In the genomic region with DNA sequence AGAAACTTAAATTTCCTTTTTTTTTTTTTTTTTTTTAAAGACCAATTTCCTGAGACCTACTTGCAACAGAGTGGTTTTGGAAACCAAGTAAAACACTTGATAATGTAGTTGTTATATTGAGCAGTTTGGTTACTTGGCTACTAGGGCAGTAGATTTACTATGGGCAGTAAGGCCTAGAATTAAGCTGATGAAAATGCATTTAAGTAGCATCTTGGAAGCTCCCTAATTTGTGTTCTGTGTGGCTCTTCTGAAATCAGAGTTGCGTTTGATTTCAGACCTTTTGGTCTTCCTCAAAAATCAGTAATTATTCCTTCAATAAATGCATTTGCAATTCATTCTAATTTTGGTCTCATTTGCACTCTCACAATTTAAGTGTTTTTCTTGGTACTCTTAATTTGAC, we compare ENCODE assay signal across 8 cellular contexts. TPM values are rescaled to one million over a fixed set of nuclear protein-coding genes. Genes with fewer than 3 reads are reported as not detected.
A peak's percentile ranks its signal among the peaks of the same experiment; 100 is the strongest.
DNase-seq lines count a peak whose midpoint lies in the region; ATAC-seq and TF ChIP-seq lines count a peak whose summit lies in the region.

No MANE protein-coding gene starts in this region.

- peaks cover 24% of the 10 kb centered on the region for H3K27me3 Mint-ChIP-seq in WTC11 (ENCODE audit: low read depth)

- no peak overlapping the region for H3K27ac Mint-ChIP-seq in WTC11

- H3K27ac ChIP-seq in stomach smooth muscle (ENCODE audit: low read length) = peak overlapping the region; percentile 24

- peaks cover 8% of the 10 kb centered on the region for H3K4me1 Mint-ChIP-seq in WTC11

- peaks cover 20% of the 10 kb centered on the region for H3K36me3 Mint-ChIP-seq in WTC11

- no peak for ATAC-seq in WTC11
- no peak for ATAC-seq in HG03439 (IDR thresholded peaks at IDR 0.05; ENCODE audit: unreplicated experiment)
- no peak for ATAC-seq in activated CD4-positive, CD25-positive, alpha-beta regulatory T cell treated with anti-CD3 and anti-CD28 coated beads, Interleukin-2, amount 50 U/mL, for 24 hours

- H3K9me3 ChIP-seq in iPS-18c (ENCODE audit: control insufficient read depth, insufficient read depth, low read length) = no peaks in the 10 kb centered on the region
- no peaks in the 10 kb centered on the region for H3K9me3 ChIP-seq in stomach smooth muscle (ENCODE audit: control insufficient read depth in 2 of 2, low read length in 2 of 2)

- POLR2A ChIA-PET in WTC11 (lab: Charles Lee) = interaction anchor here (0.5 to 1.9 kb wide), 3 partner anchors 53 to 669 kb away, joined by 3 to 11 read pairs (median 3); no protein-coding TSS in a partner anchor

- CTCF ChIA-PET in WTC11 (lab: Charles Lee) = interaction anchor here (0.6 to 1.6 kb wide), 4 partner anchors 15 to 84 kb away, joined by 3 to 6 read pairs (median 4); no protein-coding TSS in a partner anchor

- H3K4me3 ChIP-seq in iPS-18c (ENCODE audit: insufficient read depth, low read depth, low read length) (peak overlapping the region; percentile 86), stomach smooth muscle (ENCODE audit: low read length in 2 of 2) (peak overlapping the region; percentile 85 to 93)

- TF ChIP-seq CTCF in WTC11 (IDR thresholded peaks at IDR 0.05) = no peak

- DNase-seq in NCI-H748 (lab: John Stamatoyannopoulos, UW; ENCODE audit: unreplicated experiment) (peak; percentile 48), NCI-H748 treated with DMSO at 0.1 percent for 48 hours (lab: John Stamatoyannopoulos, UW) (no peak), WTC11 (ENCODE audit: low spot score) (no peak), NCI-H345 (lab: John Stamatoyannopoulos, UW) (no peak)

- peaks cover 6 to 13% of the 10 kb centered on the region in 2 donors for H3K36me3 ChIP-seq in stomach smooth muscle (ENCODE audit: control insufficient read depth in 2 of 2, insufficient read depth in 2 of 2, low read length in 2 of 2)

- H3K27me3 ChIP-seq in stomach smooth muscle (ENCODE audit: control insufficient read depth in 1 of 2, insufficient read depth in 2 of 2, low read length in 2 of 2) = no peaks in the 10 kb centered on the region

- H3K4me3 Mint-ChIP-seq in WTC11 = peak overlapping the region; percentile 78

- H3K9me3 Mint-ChIP-seq in WTC11 = peaks cover 6% of the 10 kb centered on the region

- peaks cover 10% of the 10 kb centered on the region for H3K4me1 ChIP-seq in stomach smooth muscle (ENCODE audit: control insufficient read depth, insufficient read depth, low read length)

- H3K9ac ChIP-seq in stomach smooth muscle (ENCODE audit: low read length in 2 of 2) = peak overlapping the region; percentile 79 to 82

TF ChIP-seq in WTC11, 78 proteins besides CTCF, POLR2A, EP300 and RAD21:
- TF ChIP-seq, protein P1, sequence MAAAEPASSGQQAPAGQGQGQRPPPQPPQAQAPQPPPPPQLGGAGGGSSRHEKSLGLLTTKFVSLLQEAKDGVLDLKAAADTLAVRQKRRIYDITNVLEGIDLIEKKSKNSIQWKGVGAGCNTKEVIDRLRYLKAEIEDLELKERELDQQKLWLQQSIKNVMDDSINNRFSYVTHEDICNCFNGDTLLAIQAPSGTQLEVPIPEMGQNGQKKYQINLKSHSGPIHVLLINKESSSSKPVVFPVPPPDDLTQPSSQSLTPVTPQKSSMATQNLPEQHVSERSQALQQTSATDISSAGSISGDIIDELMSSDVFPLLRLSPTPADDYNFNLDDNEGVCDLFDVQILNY (CRISPR knock-in tag; IDR thresholded peaks at IDR 0.05) = no peak
- TF ChIP-seq ZNF416 (CRISPR knock-in tag; IDR thresholded peaks at IDR 0.05) (no peak), JAZF1 (CRISPR knock-in tag; IDR thresholded peaks at IDR 0.05) (no peak), NR2C2 (CRISPR knock-in tag; IDR thresholded peaks at IDR 0.05) (no peak), SOX15 (CRISPR knock-in tag; IDR thresholded peaks at IDR 0.05) (no peak)
- TF ChIP-seq, protein P2, sequence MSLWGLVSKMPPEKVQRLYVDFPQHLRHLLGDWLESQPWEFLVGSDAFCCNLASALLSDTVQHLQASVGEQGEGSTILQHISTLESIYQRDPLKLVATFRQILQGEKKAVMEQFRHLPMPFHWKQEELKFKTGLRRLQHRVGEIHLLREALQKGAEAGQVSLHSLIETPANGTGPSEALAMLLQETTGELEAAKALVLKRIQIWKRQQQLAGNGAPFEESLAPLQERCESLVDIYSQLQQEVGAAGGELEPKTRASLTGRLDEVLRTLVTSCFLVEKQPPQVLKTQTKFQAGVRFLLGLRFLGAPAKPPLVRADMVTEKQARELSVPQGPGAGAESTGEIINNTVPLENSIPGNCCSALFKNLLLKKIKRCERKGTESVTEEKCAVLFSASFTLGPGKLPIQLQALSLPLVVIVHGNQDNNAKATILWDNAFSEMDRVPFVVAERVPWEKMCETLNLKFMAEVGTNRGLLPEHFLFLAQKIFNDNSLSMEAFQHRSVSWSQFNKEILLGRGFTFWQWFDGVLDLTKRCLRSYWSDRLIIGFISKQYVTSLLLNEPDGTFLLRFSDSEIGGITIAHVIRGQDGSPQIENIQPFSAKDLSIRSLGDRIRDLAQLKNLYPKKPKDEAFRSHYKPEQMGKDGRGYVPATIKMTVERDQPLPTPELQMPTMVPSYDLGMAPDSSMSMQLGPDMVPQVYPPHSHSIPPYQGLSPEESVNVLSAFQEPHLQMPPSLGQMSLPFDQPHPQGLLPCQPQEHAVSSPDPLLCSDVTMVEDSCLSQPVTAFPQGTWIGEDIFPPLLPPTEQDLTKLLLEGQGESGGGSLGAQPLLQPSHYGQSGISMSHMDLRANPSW (CRISPR knock-in tag; conservative IDR thresholded peaks at IDR 0.05; ENCODE audit: low read depth) = no peak
- TF ChIP-seq, protein P3, sequence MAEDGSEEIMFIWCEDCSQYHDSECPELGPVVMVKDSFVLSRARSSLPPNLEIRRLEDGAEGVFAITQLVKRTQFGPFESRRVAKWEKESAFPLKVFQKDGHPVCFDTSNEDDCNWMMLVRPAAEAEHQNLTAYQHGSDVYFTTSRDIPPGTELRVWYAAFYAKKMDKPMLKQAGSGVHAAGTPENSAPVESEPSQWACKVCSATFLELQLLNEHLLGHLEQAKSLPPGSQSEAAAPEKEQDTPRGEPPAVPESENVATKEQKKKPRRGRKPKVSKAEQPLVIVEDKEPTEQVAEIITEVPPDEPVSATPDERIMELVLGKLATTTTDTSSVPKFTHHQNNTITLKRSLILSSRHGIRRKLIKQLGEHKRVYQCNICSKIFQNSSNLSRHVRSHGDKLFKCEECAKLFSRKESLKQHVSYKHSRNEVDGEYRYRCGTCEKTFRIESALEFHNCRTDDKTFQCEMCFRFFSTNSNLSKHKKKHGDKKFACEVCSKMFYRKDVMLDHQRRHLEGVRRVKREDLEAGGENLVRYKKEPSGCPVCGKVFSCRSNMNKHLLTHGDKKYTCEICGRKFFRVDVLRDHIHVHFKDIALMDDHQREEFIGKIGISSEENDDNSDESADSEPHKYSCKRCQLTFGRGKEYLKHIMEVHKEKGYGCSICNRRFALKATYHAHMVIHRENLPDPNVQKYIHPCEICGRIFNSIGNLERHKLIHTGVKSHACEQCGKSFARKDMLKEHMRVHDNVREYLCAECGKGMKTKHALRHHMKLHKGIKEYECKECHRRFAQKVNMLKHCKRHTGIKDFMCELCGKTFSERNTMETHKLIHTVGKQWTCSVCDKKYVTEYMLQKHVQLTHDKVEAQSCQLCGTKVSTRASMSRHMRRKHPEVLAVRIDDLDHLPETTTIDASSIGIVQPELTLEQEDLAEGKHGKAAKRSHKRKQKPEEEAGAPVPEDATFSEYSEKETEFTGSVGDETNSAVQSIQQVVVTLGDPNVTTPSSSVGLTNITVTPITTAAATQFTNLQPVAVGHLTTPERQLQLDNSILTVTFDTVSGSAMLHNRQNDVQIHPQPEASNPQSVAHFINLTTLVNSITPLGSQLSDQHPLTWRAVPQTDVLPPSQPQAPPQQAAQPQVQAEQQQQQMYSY (CRISPR knock-in tag; IDR thresholded peaks at IDR 0.05) = no peak
- TF ChIP-seq, protein P4, sequence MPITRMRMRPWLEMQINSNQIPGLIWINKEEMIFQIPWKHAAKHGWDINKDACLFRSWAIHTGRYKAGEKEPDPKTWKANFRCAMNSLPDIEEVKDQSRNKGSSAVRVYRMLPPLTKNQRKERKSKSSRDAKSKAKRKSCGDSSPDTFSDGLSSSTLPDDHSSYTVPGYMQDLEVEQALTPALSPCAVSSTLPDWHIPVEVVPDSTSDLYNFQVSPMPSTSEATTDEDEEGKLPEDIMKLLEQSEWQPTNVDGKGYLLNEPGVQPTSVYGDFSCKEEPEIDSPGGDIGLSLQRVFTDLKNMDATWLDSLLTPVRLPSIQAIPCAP (CRISPR knock-in tag; IDR thresholded peaks at IDR 0.05) = no peak

RNA-seq across cellular contexts. Expression of a gene that starts 0.8 kb away (rescaled TPM):
- total RNA-seq in WTC11 (2021) = 4.5 to 5.0 TPM (median 5.0 TPM) in 3 replicates

RNA-seq across cellular contexts. Expression of a gene that starts 6.5 kb away (rescaled TPM):
- 12.5 to 15.8 TPM (median 15.2 TPM) in 3 replicates for total RNA-seq in WTC11 (2021)
